Comparison of ENCODE assay signal across 19 cellular contexts in the genomic region with DNA sequence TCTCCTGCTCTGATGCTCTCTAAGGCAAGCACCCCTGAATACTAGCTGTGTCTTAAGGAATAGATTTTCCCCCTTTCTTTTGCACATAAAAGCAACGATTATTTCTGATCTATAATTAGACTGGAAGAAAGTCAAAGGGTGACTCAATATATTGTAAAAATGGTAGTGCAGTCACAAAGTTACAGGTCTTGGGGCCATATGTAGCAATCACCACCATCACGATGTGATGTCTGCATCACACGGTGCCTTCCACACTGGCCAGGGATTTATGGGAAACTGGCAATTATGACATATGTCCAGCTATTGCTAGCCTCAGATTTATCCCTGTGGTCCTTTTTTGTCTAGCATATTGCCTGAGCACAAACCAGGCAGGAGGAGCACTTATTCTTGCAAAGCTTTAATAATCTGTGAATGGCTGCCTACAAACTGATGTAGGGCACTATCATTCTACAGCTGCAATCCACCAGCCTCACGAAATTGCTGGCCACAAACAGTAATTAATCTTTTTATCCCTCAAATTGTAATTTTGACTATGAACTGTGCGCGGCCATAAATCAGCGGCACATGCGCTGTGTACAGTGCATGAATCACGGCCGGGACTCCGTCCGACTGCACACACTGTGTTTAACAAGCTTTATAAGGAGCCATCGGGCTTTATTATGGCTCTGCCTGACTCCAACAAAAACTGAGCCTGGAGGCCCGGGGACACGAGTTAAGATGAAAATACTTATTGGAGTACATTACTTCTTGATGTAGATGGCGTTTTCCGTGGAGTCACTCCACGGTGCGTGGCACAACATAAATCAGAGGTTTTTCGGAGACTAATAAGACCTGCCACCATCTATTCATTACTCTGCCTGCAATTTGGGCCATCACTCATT.
"Had no signal": no experiment of that assay in that cellular context is flagged by ENCODE, and none has a peak within 500 bp of the region (broad histone marks: within the 10 kb centered on the region; RNA-seq: fewer than 3 reads in every experiment).

No MANE protein-coding gene starts in this region.

- H3K4me3 ChIP-seq: ascending aorta, breast epithelium, lung, tibial nerve had no signal

- H3K27ac Mint-ChIP-seq: activated naive CD4-positive, alpha-beta T cell treated with anti-CD3 and anti-CD28 coated beads, Interleukin-2, amount 50 U/mL, for 24 hours; mesothelial cell of epicardium; nephron had no signal

- H3K36me3 Mint-ChIP-seq: activated naive CD4-positive, alpha-beta T cell treated with anti-CD3 and anti-CD28 coated beads, Interleukin-2, amount 50 U/mL, for 24 hours; mesothelial cell of epicardium had no signal

- H3K27ac ChIP-seq: ascending aorta, breast epithelium, tibial nerve, WERI-Rb-1 had no signal

- H3K4me3 Mint-ChIP-seq: activated naive CD4-positive, alpha-beta T cell treated with anti-CD3 and anti-CD28 coated beads, Interleukin-2, amount 50 U/mL, for 24 hours; mesothelial cell of epicardium; nephron had no signal

- H3K9me3 ChIP-seq: ascending aorta, breast epithelium, tibial nerve had no signal

- H3K4me1 Mint-ChIP-seq: activated naive CD4-positive, alpha-beta T cell treated with anti-CD3 and anti-CD28 coated beads, Interleukin-2, amount 50 U/mL, for 24 hours had no signal

- H3K27me3 ChIP-seq: ascending aorta, tibial nerve had no signal

- H3K36me3 ChIP-seq: ascending aorta, breast epithelium, WERI-Rb-1 had no signal

- DNase-seq: activated CD4-positive, alpha-beta T cell treated with anti-CD3 and anti-CD28 coated beads for 1 hour; activated CD4-positive, alpha-beta T cell treated with anti-CD3 and anti-CD28 coated beads, Interleukin-2, amount 50 U/mL, for 4 hours; activated gamma-delta T cell; cortex of kidney; erythroblast; hippocampal formation; stimulated activated CD4-positive, alpha-beta T cell treated with anti-CD3 and anti-CD28 coated beads, Interleukin-12 subunit alpha, Interleukin-12 subunit beta, amount 100 ng/mL, for 4 hours; stimulated activated CD4-positive, alpha-beta T cell treated with anti-CD3 and anti-CD28 coated beads, Interleukin-1b, Interleukin-23, amount 100 ng/mL, for 48 hours; stimulated activated naive CD4-positive, alpha-beta T cell treated with Interleukin-2 at 50 U/mL for 16 hours; substantia nigra; T-helper 2 cell; WERI-Rb-1 had no signal

- H3K9me3 Mint-ChIP-seq: activated naive CD4-positive, alpha-beta T cell treated with anti-CD3 and anti-CD28 coated beads, Interleukin-2, amount 50 U/mL, for 24 hours; mesothelial cell of epicardium; nephron had no signal

- H3K4me1 ChIP-seq: ascending aorta, breast epithelium had no signal
